In genomic region chr5:14211818-14212799, GRCh38 we compare ENCODE assay signal across 8 cellular contexts.
DNase-seq lines count a peak whose midpoint lies in the region; ATAC-seq, FAIRE-seq and TF ChIP-seq lines count a peak whose summit lies in the region.

No MANE protein-coding gene starts in this region.

- no peak for FAIRE-seq in pancreas (lab: Jason Lieb, UNC)

- CTCF ChIA-PET in activated CD4-positive, alpha-beta T cell treated with anti-CD3 and anti-CD28 coated beads, Interleukin-2, amount 10 ng/mL, durations not matched to agents 7 days and 5 days (lab: Charles Lee): no interaction called here

- H3K36me3 ChIP-seq in muscle layer of colon (ENCODE audit: insufficient read depth, low read length) (no peaks in the 10 kb centered on the region), pancreas (no peaks in the 10 kb centered on the region)

- H3K27me3 Mint-ChIP-seq in IgD-negative memory B cell (no peaks in the 10 kb centered on the region), type B pancreatic cell (no peaks in the 10 kb centered on the region)
- peaks cover 16% of the 10 kb centered on the region for H3K27me3 Mint-ChIP-seq in activated CD4-positive, alpha-beta T cell treated with anti-CD3 and anti-CD28 coated beads, Interleukin-2, amount 10 ng/mL, durations not matched to agents 7 days and 5 days

- DNase-seq in hepatic stellate cell (ENCODE audit: low spot score): no peak
- DNase-seq in type B pancreatic cell (ENCODE audit: extremely low spot score, unreplicated experiment): no peak
- DNase-seq in activated CD4-positive, alpha-beta T cell treated with anti-CD3 and anti-CD28 coated beads, Interleukin-2, amount 10 ng/mL, durations not matched to agents 7 days and 5 days: no peak
- no peak for DNase-seq in pancreas

- peak overlapping the region; percentile 95 to 98 (median 97) for H3K27ac Mint-ChIP-seq in IgD-negative memory B cell
- H3K27ac Mint-ChIP-seq in type B pancreatic cell: no peak overlapping the region
- no peak overlapping the region for H3K27ac Mint-ChIP-seq in activated CD4-positive, alpha-beta T cell treated with anti-CD3 and anti-CD28 coated beads, Interleukin-2, amount 10 ng/mL, durations not matched to agents 7 days and 5 days

- peaks cover 57% of the 10 kb centered on the region for H3K4me1 ChIP-seq in muscle layer of colon (ENCODE audit: insufficient read depth, low read length)
- H3K4me1 ChIP-seq in pancreas: peaks cover 0 to 31% (median 9%) of the 10 kb centered on the region in 3 donors

- H3K4me3 ChIP-seq in muscle layer of colon (ENCODE audit: low read depth in 1 of 2, low read length in 2 of 2) (no peak overlapping the region), pancreas (no peak overlapping the region)

- peak overlapping the region; percentile 1 for H3K27ac ChIP-seq in muscle layer of colon (ENCODE audit: low read depth, low read length)
- H3K27ac ChIP-seq in pancreas: no peak overlapping the region

- ATAC-seq in GM18508 (IDR thresholded peaks at IDR 0.05; ENCODE audit: insufficient read depth, unreplicated experiment) (peak; percentile 26), GM21723 (IDR thresholded peaks at IDR 0.05; ENCODE audit: unreplicated experiment) (peak; percentile 39), pancreas (no peak)

- intact Hi-C loops in pancreas (cut with DNase I): no loop called here

- H3K9me3 Mint-ChIP-seq in IgD-negative memory B cell (peaks cover 0 to 2% (median 0%) of the 10 kb centered on the region in 3 donors), type B pancreatic cell (peaks cover 3% of the 10 kb centered on the region)
- H3K9me3 Mint-ChIP-seq in activated CD4-positive, alpha-beta T cell treated with anti-CD3 and anti-CD28 coated beads, Interleukin-2, amount 10 ng/mL, durations not matched to agents 7 days and 5 days: no peaks in the 10 kb centered on the region

- H3K27me3 ChIP-seq in muscle layer of colon (ENCODE audit: control insufficient read depth in 1 of 2, insufficient read depth in 2 of 2, low read length in 2 of 2) (no peaks in the 10 kb centered on the region), pancreas (no peaks in the 10 kb centered on the region)

- H3K9ac ChIP-seq in muscle layer of colon (ENCODE audit: low read length): no peak overlapping the region

- H3K4me1 Mint-ChIP-seq in IgD-negative memory B cell (peaks cover 57 to 82% (median 63%) of the 10 kb centered on the region in 3 donors), type B pancreatic cell (ENCODE audit: unreplicated experiment) (peaks cover 54% of the 10 kb centered on the region)
- H3K4me1 Mint-ChIP-seq in activated CD4-positive, alpha-beta T cell treated with anti-CD3 and anti-CD28 coated beads, Interleukin-2, amount 10 ng/mL, durations not matched to agents 7 days and 5 days: peaks cover 10% of the 10 kb centered on the region

- H3K4me3 Mint-ChIP-seq in IgD-negative memory B cell (peak overlapping the region; percentile 70 to 87 (median 84)), type B pancreatic cell (no peak overlapping the region)
- no peak overlapping the region for H3K4me3 Mint-ChIP-seq in activated CD4-positive, alpha-beta T cell treated with anti-CD3 and anti-CD28 coated beads, Interleukin-2, amount 10 ng/mL, durations not matched to agents 7 days and 5 days

- WGBS in pancreas, 2 donors: 83 to 89% methylated on average over 5 of the region's 5 CpGs

- H3K36me3 Mint-ChIP-seq in IgD-negative memory B cell (no peaks in the 10 kb centered on the region), type B pancreatic cell (no peaks in the 10 kb centered on the region)
- H3K36me3 Mint-ChIP-seq in activated CD4-positive, alpha-beta T cell treated with anti-CD3 and anti-CD28 coated beads, Interleukin-2, amount 10 ng/mL, durations not matched to agents 7 days and 5 days (ENCODE audit: low read depth): no peaks in the 10 kb centered on the region

- H3K9me3 ChIP-seq in muscle layer of colon (ENCODE audit: low read length) (no peaks in the 10 kb centered on the region), pancreas (no peaks in the 10 kb centered on the region)

- POLR2A ChIA-PET in activated CD4-positive, alpha-beta T cell treated with anti-CD3 and anti-CD28 coated beads, Interleukin-2, amount 10 ng/mL, durations not matched to agents 7 days and 5 days (lab: Charles Lee): no interaction called here

- no peak for TF ChIP-seq CTCF in type B pancreatic cell (conservative IDR thresholded peaks at IDR 0.05)
- TF ChIP-seq CTCF in pancreas (IDR thresholded peaks at IDR 0.05): no peak

Comparison
In these comparisons a context has a peak if more than half of its experiments do, and no peak if none do; other contexts are left out.
1. ATAC-seq: peak in GM18508 (single experiment) and GM21723 (single experiment); none in pancreas (0 of 4).
2. H3K27ac Mint-ChIP-seq: peak in IgD-negative memory B cell (3 of 3); none in type B pancreatic cell (single experiment) and activated CD4-positive, alpha-beta T cell treated with anti-CD3 and anti-CD28 coated beads, Interleukin-2, amount 10 ng/mL, durations not matched to agents 7 days and 5 days (single experiment).
3. H3K4me3 Mint-ChIP-seq: peak in IgD-negative memory B cell (4 of 4); none in type B pancreatic cell (single experiment) and activated CD4-positive, alpha-beta T cell treated with anti-CD3 and anti-CD28 coated beads, Interleukin-2, amount 10 ng/mL, durations not matched to agents 7 days and 5 days (single experiment).